ENCODE assay signal across 1 cellular context in the genomic region with DNA sequence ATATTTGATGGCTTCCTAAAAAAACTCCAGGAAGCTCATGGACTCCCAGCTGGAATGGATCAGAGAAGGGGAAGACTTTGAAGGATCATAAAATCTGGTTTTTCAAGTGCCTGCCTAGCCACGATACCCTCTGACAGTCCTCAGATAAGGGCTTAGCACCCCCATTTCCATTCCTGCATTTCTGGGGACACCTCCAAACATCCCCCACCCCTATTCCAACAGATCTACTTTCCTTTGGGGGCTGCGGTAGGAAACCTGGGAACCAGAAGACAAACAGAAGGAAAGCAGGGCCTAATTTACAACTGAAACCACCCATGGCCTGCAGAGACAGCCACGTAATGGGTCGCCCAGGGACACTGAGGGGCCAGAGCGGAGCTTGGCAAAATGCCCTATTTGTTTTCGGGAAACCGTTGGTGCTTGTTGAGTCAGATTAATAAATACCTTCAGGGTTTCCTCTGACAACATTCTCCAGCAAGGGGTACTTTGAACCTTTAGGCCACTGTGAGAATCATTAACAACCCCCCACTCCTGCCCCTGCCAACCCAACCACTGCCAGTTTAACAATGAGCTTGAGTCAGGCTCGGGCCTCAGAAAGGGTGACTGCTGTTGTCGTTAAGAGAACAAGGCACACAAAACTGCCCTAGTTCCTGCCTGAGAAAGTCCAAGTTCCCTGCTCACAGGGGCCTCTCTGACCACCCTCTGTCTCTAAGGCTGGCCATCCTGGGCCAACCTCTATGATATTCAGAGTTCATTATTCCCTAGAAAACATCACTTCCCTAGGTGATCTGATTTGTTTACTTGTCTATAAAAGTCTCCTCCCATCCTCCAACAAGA.
TF ChIP-seq lines count a peak whose summit lies in the region.

No MANE protein-coding gene starts in this region.

TF ChIP-seq in HEK293, 187 proteins besides CTCF, POLR2A, EP300 and RAD21 (continued from another document and continues in another):
- no peak for TF ChIP-seq SP3 (tag by site-specific recombination; IDR thresholded peaks at IDR 0.05)
- TF ChIP-seq ZBTB21 (tag by site-specific recombination; IDR thresholded peaks at IDR 0.05) = no peak; the same call in 1 of the 2 replicates
- peak; percentile 56; the same call in 1 of the 2 replicates for TF ChIP-seq ZNF366 (tag by site-specific recombination; conservative IDR thresholded peaks at IDR 0.05)
- TF ChIP-seq ZNF596 (tag by site-specific recombination; IDR thresholded peaks at IDR 0.05) = no peak
- no peak for TF ChIP-seq ZNF514 (tag by site-specific recombination; IDR thresholded peaks at IDR 0.05)
- TF ChIP-seq KLF8 (tag by site-specific recombination; IDR thresholded peaks at IDR 0.05) = no peak
- TF ChIP-seq, protein P1, sequence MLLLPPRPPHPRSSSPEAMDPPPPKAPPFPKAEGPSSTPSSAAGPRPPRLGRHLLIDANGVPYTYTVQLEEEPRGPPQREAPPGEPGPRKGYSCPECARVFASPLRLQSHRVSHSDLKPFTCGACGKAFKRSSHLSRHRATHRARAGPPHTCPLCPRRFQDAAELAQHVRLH (tag by site-specific recombination; IDR thresholded peaks at IDR 0.05) = no peak
- TF ChIP-seq ZNF19 (tag by site-specific recombination; IDR thresholded peaks at IDR 0.05; ENCODE audit: low read depth) = no peak
- TF ChIP-seq PRDM10 (tag by site-specific recombination; IDR thresholded peaks at IDR 0.05) = peak; percentile 82
- TF ChIP-seq ZFP37 (tag by site-specific recombination; IDR thresholded peaks at IDR 0.05) = no peak
- no peak for TF ChIP-seq ZNF785 (tag by site-specific recombination; IDR thresholded peaks at IDR 0.05)
- TF ChIP-seq ZNF792 (tag by site-specific recombination; IDR thresholded peaks at IDR 0.05) = no peak; the same call in 1 of the 2 replicates
- TF ChIP-seq ZNF692 (tag by site-specific recombination; IDR thresholded peaks at IDR 0.05) = peak; percentile 82
- TF ChIP-seq ZSCAN23 (tag by site-specific recombination; IDR thresholded peaks at IDR 0.05) = no peak
- no peak for TF ChIP-seq SALL2 (tag by site-specific recombination; IDR thresholded peaks at IDR 0.05; ENCODE audit: borderline replicate concordance)
- TF ChIP-seq KLF1 (tag by site-specific recombination; IDR thresholded peaks at IDR 0.05) = no peak
- TF ChIP-seq, protein P2, sequence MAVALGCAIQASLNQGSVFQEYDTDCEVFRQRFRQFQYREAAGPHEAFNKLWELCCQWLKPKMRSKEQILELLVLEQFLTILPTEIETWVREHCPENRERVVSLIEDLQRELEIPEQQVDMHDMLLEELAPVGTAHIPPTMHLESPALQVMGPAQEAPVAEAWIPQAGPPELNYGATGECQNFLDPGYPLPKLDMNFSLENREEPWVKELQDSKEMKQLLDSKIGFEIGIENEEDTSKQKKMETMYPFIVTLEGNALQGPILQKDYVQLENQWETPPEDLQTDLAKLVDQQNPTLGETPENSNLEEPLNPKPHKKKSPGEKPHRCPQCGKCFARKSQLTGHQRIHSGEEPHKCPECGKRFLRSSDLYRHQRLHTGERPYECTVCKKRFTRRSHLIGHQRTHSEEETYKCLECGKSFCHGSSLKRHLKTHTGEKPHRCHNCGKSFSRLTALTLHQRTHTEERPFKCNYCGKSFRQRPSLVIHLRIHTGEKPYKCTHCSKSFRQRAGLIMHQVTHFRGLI (tag by site-specific recombination; IDR thresholded peaks at IDR 0.05) = no peak; the same call in 1 of the 2 replicates
- no peak for TF ChIP-seq ZNF549 (tag by site-specific recombination; IDR thresholded peaks at IDR 0.05)
- TF ChIP-seq ZNF24 (tag by site-specific recombination; IDR thresholded peaks at IDR 0.05) = 0 out of 2 replicates have a peak, but pooled peaks have one; percentile 33
- TF ChIP-seq ZNF350 (tag by site-specific recombination; IDR thresholded peaks at IDR 0.05) = no peak
- TF ChIP-seq OVOL3 (tag by site-specific recombination; IDR thresholded peaks at IDR 0.05) = no peak
- TF ChIP-seq SP7 (tag by site-specific recombination; IDR thresholded peaks at IDR 0.05) = peak; percentile 82
- TF ChIP-seq ZNF248 (tag by site-specific recombination; IDR thresholded peaks at IDR 0.05) = no peak
- TF ChIP-seq SCRT2 (tag by site-specific recombination; IDR thresholded peaks at IDR 0.05) = peak; percentile 8; the same call in 1 of the 2 replicates
- no peak for TF ChIP-seq HOXA7 (CRISPR knock-in tag; IDR thresholded peaks at IDR 0.05; ENCODE audit: borderline replicate concordance)
- no peak for TF ChIP-seq ZNF558 (tag by site-specific recombination; IDR thresholded peaks at IDR 0.05)
- no peak for TF ChIP-seq ZNF544 (tag by site-specific recombination; IDR thresholded peaks at IDR 0.05)
- TF ChIP-seq ZNF433 (tag by site-specific recombination; IDR thresholded peaks at IDR 0.05; ENCODE audit: low read depth) = no peak
- TF ChIP-seq GLIS1 (tag by site-specific recombination; IDR thresholded peaks at IDR 0.05) = peak; percentile 89
- peak; percentile 66; the same call in 1 of the 2 replicates for TF ChIP-seq ZNF600 (tag by site-specific recombination; IDR thresholded peaks at IDR 0.05)
- TF ChIP-seq ZNF518A (tag by site-specific recombination; conservative IDR thresholded peaks at IDR 0.05; ENCODE audit: low read depth) = peak; percentile 39; the same call in 1 of the 2 replicates
- no peak for TF ChIP-seq ZNF426 (tag by site-specific recombination; IDR thresholded peaks at IDR 0.05)
- no peak for TF ChIP-seq ZNF48 (tag by site-specific recombination; IDR thresholded peaks at IDR 0.05)
- TF ChIP-seq HOXD13 (CRISPR knock-in tag; IDR thresholded peaks at IDR 0.05; ENCODE audit: borderline replicate concordance) = no peak
- TF ChIP-seq ZNF660 (tag by site-specific recombination; IDR thresholded peaks at IDR 0.05) = peak; percentile 89
- no peak for TF ChIP-seq ZNF776 (tag by site-specific recombination; IDR thresholded peaks at IDR 0.05; ENCODE audit: borderline replicate concordance)
- no peak for TF ChIP-seq ZNF791 (tag by site-specific recombination; IDR thresholded peaks at IDR 0.05)
- no peak for TF ChIP-seq TRIM28 (IDR thresholded peaks at IDR 0.05; ENCODE audit: borderline replicate concordance, low read length)
- TF ChIP-seq, protein P3, sequence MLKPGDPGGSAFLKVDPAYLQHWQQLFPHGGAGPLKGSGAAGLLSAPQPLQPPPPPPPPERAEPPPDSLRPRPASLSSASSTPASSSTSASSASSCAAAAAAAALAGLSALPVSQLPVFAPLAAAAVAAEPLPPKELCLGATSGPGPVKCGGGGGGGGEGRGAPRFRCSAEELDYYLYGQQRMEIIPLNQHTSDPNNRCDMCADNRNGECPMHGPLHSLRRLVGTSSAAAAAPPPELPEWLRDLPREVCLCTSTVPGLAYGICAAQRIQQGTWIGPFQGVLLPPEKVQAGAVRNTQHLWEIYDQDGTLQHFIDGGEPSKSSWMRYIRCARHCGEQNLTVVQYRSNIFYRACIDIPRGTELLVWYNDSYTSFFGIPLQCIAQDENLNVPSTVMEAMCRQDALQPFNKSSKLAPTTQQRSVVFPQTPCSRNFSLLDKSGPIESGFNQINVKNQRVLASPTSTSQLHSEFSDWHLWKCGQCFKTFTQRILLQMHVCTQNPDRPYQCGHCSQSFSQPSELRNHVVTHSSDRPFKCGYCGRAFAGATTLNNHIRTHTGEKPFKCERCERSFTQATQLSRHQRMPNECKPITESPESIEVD (tag by site-specific recombination; IDR thresholded peaks at IDR 0.05) = peak; percentile 63; the same call in 1 of the 2 replicates
- no peak for TF ChIP-seq ZBTB44 (tag by site-specific recombination; IDR thresholded peaks at IDR 0.05)
- no peak for TF ChIP-seq ZNF747 (tag by site-specific recombination; IDR thresholded peaks at IDR 0.05)
- 0 out of 2 replicates have a peak, but pooled peaks have one; percentile 38 for TF ChIP-seq ZNF843 (tag by site-specific recombination; IDR thresholded peaks at IDR 0.05)
- TF ChIP-seq ZNF23 (tag by site-specific recombination; IDR thresholded peaks at IDR 0.05; ENCODE audit: borderline replicate concordance) = no peak
- TF ChIP-seq ZFHX2 (tag by site-specific recombination; conservative IDR thresholded peaks at IDR 0.05) = no peak
- TF ChIP-seq ZIC2 (tag by site-specific recombination; IDR thresholded peaks at IDR 0.05) = peak; percentile 85
- TF ChIP-seq ZBTB7A (tag by site-specific recombination; IDR thresholded peaks at IDR 0.05; ENCODE audit: low read depth) = no peak
- no peak for TF ChIP-seq ZBTB1 (tag by site-specific recombination; IDR thresholded peaks at IDR 0.05)
- TF ChIP-seq ZNF510 (tag by site-specific recombination; IDR thresholded peaks at IDR 0.05; ENCODE audit: insufficient replicate concordance) = no peak
- TF ChIP-seq ZNF830 (tag by site-specific recombination; IDR thresholded peaks at IDR 0.05; ENCODE audit: low read depth) = no peak
